In genomic region chr5:139116256-139116655, GRCh38 we compare ENCODE assay signal across 19 cellular contexts.
A peak's percentile ranks its signal among the peaks of the same experiment; 100 is the strongest.
DNase-seq lines count a peak whose midpoint lies in the region; TF ChIP-seq lines count a peak whose summit lies in the region.
"Had no signal": no experiment of that assay in that cellular context is flagged by ENCODE, and none has a peak within 500 bp of the region (broad histone marks: within the 10 kb centered on the region; RNA-seq: fewer than 3 reads in every experiment).

No MANE protein-coding gene starts in this region.

- 39% methylated on average over 4 of the region's 4 CpGs for WGBS in thyroid gland, 2 donors

- no peaks in the 10 kb centered on the region for H3K9me3 ChIP-seq in WERI-Rb-1 (ENCODE audit: severe bottlenecking)
- H3K9me3 ChIP-seq in thyroid gland = no peaks in the 10 kb centered on the region
- H3K9me3 ChIP-seq: SK-N-SH had no signal

- H3K36me3 ChIP-seq in WERI-Rb-1 (peaks cover 38% of the 10 kb centered on the region), thyroid gland (peaks cover 6 to 9% of the 10 kb centered on the region in 2 donors)

- H3K27me3 ChIP-seq in WERI-Rb-1 (ENCODE audit: insufficient read depth, low read depth, severe bottlenecking) = no peaks in the 10 kb centered on the region
- no peaks in the 10 kb centered on the region for H3K27me3 ChIP-seq in thyroid gland

- H3K27ac ChIP-seq in WERI-Rb-1 = peak overlapping the region; percentile 29
- H3K27ac ChIP-seq in thyroid gland = peak overlapping the region in 2 of 3 donors; percentile 26 to 39
- H3K27ac ChIP-seq: GM23248 had no signal

- no peak for TF ChIP-seq CTCF in WERI-Rb-1 (IDR thresholded peaks at IDR 0.05; ENCODE audit: low read depth, low read length)
- no peak for TF ChIP-seq CTCF in thyroid gland (IDR thresholded peaks at IDR 0.05)

- DNase-seq in NCI-H510A treated with DMSO at 0.1 percent for 48 hours (lab: John Stamatoyannopoulos, UW) (peak; percentile 33), NCI-H510A (lab: John Stamatoyannopoulos, UW) (no peak), NCI-H2029 treated with DMSO at 0.1 percent for 48 hours (lab: John Stamatoyannopoulos, UW) (peak; percentile 73), WERI-Rb-1 (peak; percentile 37), thyroid gland (peak; percentile 54 to 73), SHP77 (lab: John Stamatoyannopoulos, UW) (no peak), HCEC 1CT (no peak)
- DNase-seq: C1 segment of cervical spinal cord; CD4-positive, alpha-beta memory T cell; COR-L47; DND-41; GM23248; H7; KBM-7; MV-4-11; NCI-H345; SK-N-SH; SW 1271; T-helper 9 cell had no signal

- intact Hi-C loops in thyroid gland (cut with DNase I) = no loop called here

- peaks cover 35 to 52% of the 10 kb centered on the region in 2 donors for H3K4me1 ChIP-seq in thyroid gland

- no peak overlapping the region for H3K4me3 ChIP-seq in WERI-Rb-1 (ENCODE audit: low read depth, low read length)
- H3K4me3 ChIP-seq in thyroid gland (replicated peaks in 1 of 3) = no peak overlapping the region
- H3K4me3 ChIP-seq: GM23248 had no signal

- TF ChIP-seq POLR2A in thyroid gland (IDR thresholded peaks at IDR 0.05) = no peak

Comparison
In these comparisons a context has a peak if more than half of its experiments do, and no peak if none do; other contexts are left out.
1. DNase-seq: peak in NCI-H510A treated with DMSO at 0.1 percent for 48 hours (single experiment), NCI-H2029 treated with DMSO at 0.1 percent for 48 hours (single experiment), WERI-Rb-1 (single experiment) and thyroid gland (2 of 2); none in NCI-H510A (single experiment), SHP77 (0 of 2) and HCEC 1CT (single experiment).